Comparison of ENCODE assay signal across 1 cellular context in the genomic region with DNA sequence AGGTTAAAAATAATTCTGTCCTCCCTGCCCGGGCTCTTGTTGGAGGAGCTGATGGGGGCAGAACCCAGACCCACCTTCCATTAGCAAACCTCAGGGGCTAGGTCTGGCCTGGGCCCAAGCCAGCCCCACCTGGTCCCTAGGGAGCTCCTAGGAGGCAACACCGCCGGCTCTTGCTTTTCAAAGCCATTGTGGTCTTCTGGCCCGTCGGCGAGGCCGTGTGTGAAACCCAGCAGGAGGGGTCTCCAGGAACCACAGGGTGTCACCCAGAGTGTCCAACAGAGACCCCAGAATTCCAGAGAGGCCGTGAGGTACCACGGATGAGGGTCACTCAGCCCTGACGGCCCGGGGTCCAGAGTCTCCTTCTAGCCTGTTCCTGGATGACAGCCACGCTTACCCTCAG.
TF ChIP-seq lines count a peak whose summit lies in the region.

No MANE protein-coding gene starts in this region.

TF ChIP-seq in IMR-90, 13 proteins besides CTCF, POLR2A, EP300 and RAD21:
- no peak for TF ChIP-seq RCOR1 (IDR thresholded peaks at IDR 0.05; ENCODE audit: insufficient replicate concordance, low read length)
- no peak for TF ChIP-seq MXI1 (IDR thresholded peaks at IDR 0.05; ENCODE audit: borderline replicate concordance, low read depth, low read length)
- TF ChIP-seq ELK1 (IDR thresholded peaks at IDR 0.05; ENCODE audit: borderline replicate concordance, low read depth, low read length) = no peak
- TF ChIP-seq BHLHE40 (IDR thresholded peaks at IDR 0.05; ENCODE audit: low read depth, low read length) = no peak
- TF ChIP-seq SMC3 (IDR thresholded peaks at IDR 0.05; ENCODE audit: low read depth, low read length) = no peak
- no peak for TF ChIP-seq RFX5 (IDR thresholded peaks at IDR 0.05; ENCODE audit: low read depth, low read length)
